ENCODE assay signal across 10 cellular contexts in the genomic region with DNA sequence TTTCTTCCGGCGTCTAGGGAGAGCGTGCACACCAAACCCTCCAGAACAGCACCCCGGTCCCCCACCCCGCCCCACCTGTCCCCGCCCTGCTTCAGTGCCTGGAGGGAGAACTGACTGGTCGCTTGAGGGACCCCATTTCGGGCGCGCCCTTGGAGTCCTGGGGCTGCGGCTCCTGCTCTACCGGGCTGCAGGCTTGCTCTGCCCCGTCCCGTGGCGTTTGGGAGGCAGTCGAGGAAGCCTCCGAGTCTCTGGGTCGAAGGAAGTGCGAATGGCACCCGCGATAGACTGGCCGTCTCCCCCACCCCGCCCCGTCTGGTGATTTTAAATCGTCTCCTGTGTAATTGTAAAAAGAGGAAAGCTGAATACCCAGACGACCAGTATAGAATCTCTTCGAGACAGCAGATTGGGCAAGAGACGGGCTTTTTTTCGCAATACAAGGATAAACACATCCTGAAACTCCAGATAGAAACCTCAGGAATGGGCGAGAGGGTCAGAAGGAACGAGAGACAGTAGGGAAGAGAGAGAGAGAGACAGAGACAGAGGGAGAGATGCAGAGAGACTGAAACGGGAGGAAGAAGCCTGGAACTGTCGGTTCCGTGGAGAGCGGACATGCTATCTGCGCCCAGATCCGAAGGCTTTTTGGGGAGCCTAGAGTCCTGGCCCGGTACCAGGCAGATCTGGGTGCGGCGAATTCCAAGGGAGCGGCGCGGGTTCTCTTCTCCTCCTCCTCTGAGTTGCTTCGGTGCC. TPM values are rescaled to one million over a fixed set of nuclear protein-coding genes. Genes with fewer than 3 reads are reported as not detected.
DNase-seq lines count a peak whose midpoint lies in the region; ATAC-seq and TF ChIP-seq lines count a peak whose summit lies in the region.
"Had no signal": no experiment of that assay in that cellular context is flagged by ENCODE, and none has a peak within 500 bp of the region (broad histone marks: within the 10 kb centered on the region; RNA-seq: fewer than 3 reads in every experiment).

No MANE protein-coding gene starts in this region.

- 22% methylated on average over 36 of the region's 44 CpGs for WGBS in mesenchymal stem cell

- no peak overlapping the region for H3K23ac ChIP-seq in mesenchymal stem cell (ENCODE audit: low read length in 2 of 2)

- H3K27me3 Mint-ChIP-seq in endothelial cell (ENCODE audit: unreplicated experiment) = peaks cover 31% of the 10 kb centered on the region

- no peaks in the 10 kb centered on the region for H3K9me3 ChIP-seq in Panc1 (ENCODE audit: control insufficient read depth, insufficient read depth, low read depth, low read length)
- H3K9me3 ChIP-seq in mesenchymal stem cell (ENCODE audit: control insufficient read depth, low read length) = no peaks in the 10 kb centered on the region
- no peaks in the 10 kb centered on the region for H3K9me3 ChIP-seq in tibial artery

- H3K36me3 Mint-ChIP-seq in endothelial cell (ENCODE audit: low read depth, unreplicated experiment) = peaks cover 4% of the 10 kb centered on the region
- no peaks in the 10 kb centered on the region for H3K36me3 Mint-ChIP-seq in stimulated activated effector memory CD8-positive, alpha-beta T cell treated with anti-CD3 and anti-CD28 coated beads, Interleukin-12 subunit alpha, Interleukin-12 subunit beta, amount 100 ng/mL, for 72 hours

- intact Hi-C loops in Panc1 (cut with micrococcal nuclease; ENCODE audit: unreplicated experiment) (no loop called here), tibial artery (cut with DNase I; ENCODE audit: low total_unique reads) (loop anchor here (10.0 kb wide), 1 partner anchor 176 kb away; no protein-coding TSS in a partner anchor)

- in situ Hi-C loops in Panc1 (cut with HindIII; ENCODE audit: low pct_unique_long_range_greater_than_20kb, low sequenced_read_pairs) = no loop called here

- peaks cover 14% of the 10 kb centered on the region for H3K4me1 Mint-ChIP-seq in endothelial cell (ENCODE audit: unreplicated experiment)
- peaks cover 15% of the 10 kb centered on the region for H3K4me1 Mint-ChIP-seq in stimulated activated effector memory CD8-positive, alpha-beta T cell treated with anti-CD3 and anti-CD28 coated beads, Interleukin-12 subunit alpha, Interleukin-12 subunit beta, amount 100 ng/mL, for 72 hours

- H4K91ac ChIP-seq in mesenchymal stem cell (ENCODE audit: low read length) = no peak overlapping the region

- H3K36me3 ChIP-seq in Panc1 (ENCODE audit: control insufficient read depth, insufficient read depth, low read length) (no peaks in the 10 kb centered on the region), mesenchymal stem cell (ENCODE audit: control insufficient read depth in 1 of 2, insufficient read depth in 2 of 2, low read depth in 1 of 2, low read length in 2 of 2) (no peaks in the 10 kb centered on the region), tibial artery (peaks cover 0 to 8% (median 5%) of the 10 kb centered on the region in 3 donors)

- POLR2A ChIA-PET in Panc1 (lab: Charles Lee) = no interaction called here

- TF ChIP-seq CTCF in Panc1 (IDR thresholded peaks at IDR 0.05) = no peak
- TF ChIP-seq CTCF in endothelial cell (IDR thresholded peaks at IDR 0.05; ENCODE audit: unreplicated experiment) = no peak
- TF ChIP-seq CTCF in tibial artery (IDR thresholded peaks at IDR 0.05) = no peak

- no peak overlapping the region for H3K9ac ChIP-seq in mesenchymal stem cell (ENCODE audit: low read length)

- H2BK120ac ChIP-seq in mesenchymal stem cell (ENCODE audit: low read depth, low read length) = no peak overlapping the region

- H3K4me3 ChIP-seq in Panc1 (ENCODE audit: low read depth in 2 of 2, low read length in 2 of 2) (peak overlapping the region; percentile 38 to 55), mesenchymal stem cell (ENCODE audit: insufficient read depth in 1 of 2, low read depth in 1 of 2, low read length in 2 of 2) (peak overlapping the region in 1 of 2 experiments; percentile 36), tibial artery (peak overlapping the region; percentile 47 to 69)

- CTCF ChIA-PET in Panc1 (lab: Charles Lee) = interaction anchor here (0.6 kb wide), 1 partner anchor 231 kb away, joined by 3 read pairs; no protein-coding TSS in a partner anchor

- no peak overlapping the region for H2BK12ac ChIP-seq in mesenchymal stem cell (ENCODE audit: low read length in 2 of 2)

- no peak overlapping the region for H4K8ac ChIP-seq in mesenchymal stem cell (ENCODE audit: low read length)

- H2BK15ac ChIP-seq in mesenchymal stem cell (ENCODE audit: low read depth, poor library complexity, severe bottlenecking) = no peak overlapping the region

- peak overlapping the region; percentile 31 for H2AFZ ChIP-seq in mesenchymal stem cell (ENCODE audit: low read depth, low read length)

- H3K27ac ChIP-seq in Panc1 (ENCODE audit: low read length) (no peak overlapping the region), mesenchymal stem cell (ENCODE audit: low read length, poor library complexity, severe bottlenecking) (no peak overlapping the region), tibial artery (peak overlapping the region; percentile 95 to 96)

- no peak overlapping the region for H3K14ac ChIP-seq in mesenchymal stem cell (ENCODE audit: low read length in 2 of 2)

- H3K18ac ChIP-seq in mesenchymal stem cell (ENCODE audit: low read depth in 1 of 2, low read length in 2 of 2) = no peak overlapping the region

- no TSS peak for BruUV-seq in Panc1 (replicated peaks; lab: Mats Ljungman, UMichigan)

- no peaks in the 10 kb centered on the region for H3K79me1 ChIP-seq in mesenchymal stem cell (replicated peaks; ENCODE audit: low read length, poor library complexity, severe bottlenecking)

- no peaks in the 10 kb centered on the region for H3K9me3 Mint-ChIP-seq in endothelial cell (ENCODE audit: unreplicated experiment)
- H3K9me3 Mint-ChIP-seq in stimulated activated effector memory CD8-positive, alpha-beta T cell treated with anti-CD3 and anti-CD28 coated beads, Interleukin-12 subunit alpha, Interleukin-12 subunit beta, amount 100 ng/mL, for 72 hours = no peaks in the 10 kb centered on the region

- no peak for DNase-seq in Panc1 (ENCODE audit: low read depth, low spot score)
- DNase-seq in endothelial cell (ENCODE audit: low spot score) = no peak
- peak; percentile 64 for DNase-seq in mesenchymal stem cell
- DNase-seq in tibial artery = no peak
- no peak for DNase-seq in stimulated activated effector memory CD8-positive, alpha-beta T cell treated with anti-CD3 and anti-CD28 coated beads, Interleukin-12 subunit alpha, Interleukin-12 subunit beta, amount 100 ng/mL, for 72 hours (ENCODE audit: low spot score in 2 of 2)
- DNase-seq: activated CD4-positive, alpha-beta T cell treated with anti-CD3 and anti-CD28 coated beads for 36 hours; GF-D8; stimulated activated CD4-positive, alpha-beta T cell treated with anti-CD3 and anti-CD28 coated beads, Interleukin-2, amount 100 ng/mL, for 48 hours had no signal

- H3K4me1 ChIP-seq in Panc1 (ENCODE audit: control insufficient read depth, insufficient read depth, low read length) (no peaks in the 10 kb centered on the region), mesenchymal stem cell (ENCODE audit: control insufficient read depth, insufficient read depth, low read depth, low read length) (peaks cover 20% of the 10 kb centered on the region), tibial artery (peaks cover 0 to 77% (median 21%) of the 10 kb centered on the region in 4 donors)

- H2AK5ac ChIP-seq in mesenchymal stem cell (ENCODE audit: low read length, severe bottlenecking) = no peak overlapping the region

- peak overlapping the region; percentile 26 for H3K4me2 ChIP-seq in mesenchymal stem cell (ENCODE audit: low read length, poor library complexity, severe bottlenecking)

- H3K27ac Mint-ChIP-seq in endothelial cell (ENCODE audit: unreplicated experiment) = no peak overlapping the region
- H3K27ac Mint-ChIP-seq in stimulated activated effector memory CD8-positive, alpha-beta T cell treated with anti-CD3 and anti-CD28 coated beads, Interleukin-12 subunit alpha, Interleukin-12 subunit beta, amount 100 ng/mL, for 72 hours = no peak overlapping the region
- H3K27ac Mint-ChIP-seq: activated CD4-positive, alpha-beta T cell treated with anti-CD3 and anti-CD28 coated beads for 36 hours had no signal

- peaks cover 26% of the 10 kb centered on the region for H3K27me3 ChIP-seq in Panc1 (ENCODE audit: control insufficient read depth, insufficient read depth, low read length)
- peaks cover 8 to 69% of the 10 kb centered on the region in 2 experiments for H3K27me3 ChIP-seq in mesenchymal stem cell (ENCODE audit: control insufficient read depth in 1 of 2, insufficient read depth in 1 of 2, low read length in 2 of 2)
- no peaks in the 10 kb centered on the region for H3K27me3 ChIP-seq in tibial artery

- ATAC-seq in Panc1 = peak; percentile 50
- ATAC-seq in stimulated activated effector memory CD8-positive, alpha-beta T cell treated with anti-CD3 and anti-CD28 coated beads, Interleukin-12 subunit alpha, Interleukin-12 subunit beta, amount 100 ng/mL, for 72 hours = no peak
- ATAC-seq in HG03432 (IDR thresholded peaks at IDR 0.05; ENCODE audit: unreplicated experiment) = no peak
- ATAC-seq in HG03280 (IDR thresholded peaks at IDR 0.05; ENCODE audit: unreplicated experiment) = no peak
- ATAC-seq: activated CD4-positive, alpha-beta T cell treated with anti-CD3 and anti-CD28 coated beads for 36 hours had no signal

- H2BK5ac ChIP-seq in mesenchymal stem cell (ENCODE audit: low read depth, low read length, poor library complexity, severe bottlenecking) = no peak overlapping the region

- peak overlapping the region; percentile 83 for H3K4me3 Mint-ChIP-seq in endothelial cell (ENCODE audit: unreplicated experiment)
- no peak overlapping the region for H3K4me3 Mint-ChIP-seq in stimulated activated effector memory CD8-positive, alpha-beta T cell treated with anti-CD3 and anti-CD28 coated beads, Interleukin-12 subunit alpha, Interleukin-12 subunit beta, amount 100 ng/mL, for 72 hours
- H3K4me3 Mint-ChIP-seq: activated CD4-positive, alpha-beta T cell treated with anti-CD3 and anti-CD28 coated beads for 36 hours had no signal

- no peak overlapping the region for H3K4ac ChIP-seq in mesenchymal stem cell (ENCODE audit: low read depth in 1 of 2, low read length in 2 of 2)

RNA-seq across cellular contexts. Expression of gene PRDM6, which starts 9.9 kb away (rescaled TPM):
- total RNA-seq in Panc1 (2021; ENCODE audit: unreplicated experiment) (0.72 TPM), endothelial cell (ENCODE audit: unreplicated experiment) (2.1 TPM)
- polyA plus RNA-seq in Panc1 (2012; ENCODE audit: insufficient read length) = 0.63 TPM
- polyA plus RNA-seq in mesenchymal stem cell (2013, experiment 1 of 2) = 0.21 TPM
- 0.15 TPM for polyA plus RNA-seq in mesenchymal stem cell (2013, experiment 2 of 2)
- total RNA-seq: activated CD4-positive, alpha-beta T cell treated with anti-CD3 and anti-CD28 coated beads for 36 hours had no signal

Comparison
In these comparisons a context has a peak if more than half of its experiments do, and no peak if none do; other contexts are left out.
1. H3K27ac ChIP-seq: peak in tibial artery (2 of 2); none in Panc1 (single experiment) and mesenchymal stem cell (single experiment).